Comparison of ENCODE assay signal across 3 cellular contexts in genomic region chrX:104015576-104015975, GRCh38. TPM values are rescaled to one million over a fixed set of nuclear protein-coding genes. Genes with fewer than 3 reads are reported as not detected.
"Had no signal": no experiment of that assay in that cellular context is flagged by ENCODE, and none has a peak within 500 bp of the region (broad histone marks: within the 10 kb centered on the region; RNA-seq: fewer than 3 reads in every experiment).

No MANE protein-coding gene starts in this region.

RNA-seq across cellular contexts. Expression of gene H2BW1, which starts 2.1 kb away (rescaled TPM):
- total RNA-seq: LHCN-M2, M059J, NCI-H460 had no signal

RNA-seq across cellular contexts. Expression of gene H2BW2, which starts 24.2 kb away (rescaled TPM):
- total RNA-seq: LHCN-M2, M059J, NCI-H460 had no signal
